13 cellular contexts compared by ENCODE assay signal in the genomic region with DNA sequence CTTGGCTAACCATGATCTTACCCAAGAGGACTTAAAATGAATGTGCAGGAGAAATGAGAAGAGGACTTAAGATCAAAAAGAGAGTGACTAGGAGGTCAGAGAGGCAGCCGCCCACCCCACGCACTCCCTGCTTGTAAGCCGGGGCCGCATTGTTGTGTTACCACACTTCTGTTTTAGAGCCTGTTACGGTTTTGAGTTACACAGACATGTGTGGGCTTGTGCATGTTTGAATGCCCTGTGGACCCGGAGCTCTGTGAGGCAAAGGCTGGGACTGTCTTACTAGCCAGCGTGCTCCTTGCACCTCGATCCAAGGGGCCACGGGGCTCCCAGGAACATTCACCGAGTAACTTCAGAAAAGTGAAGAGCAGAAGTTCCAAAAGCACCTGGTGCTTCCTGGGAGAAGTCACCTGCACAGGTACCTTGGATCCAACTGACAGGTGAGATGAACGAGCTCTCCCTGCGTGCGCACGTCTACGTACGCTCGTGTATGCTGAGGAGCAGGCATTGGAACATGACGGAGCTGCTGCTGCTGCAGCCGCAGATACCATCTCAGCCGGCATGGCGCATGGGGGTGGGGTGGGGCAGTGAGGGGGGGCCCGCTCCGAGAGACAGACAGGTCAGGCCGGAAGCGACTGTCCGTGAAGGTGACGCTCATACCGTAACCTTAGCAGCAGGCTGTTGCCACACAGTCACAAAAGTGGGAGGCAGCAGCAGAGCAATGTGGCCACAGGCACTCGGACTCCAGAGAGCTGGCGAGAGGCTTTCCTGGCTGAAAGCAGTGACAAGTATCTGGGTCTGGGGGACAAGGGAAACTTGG.
"Had no signal": no experiment of that assay in that cellular context is flagged by ENCODE, and none has a peak within 500 bp of the region (broad histone marks: within the 10 kb centered on the region; RNA-seq: fewer than 3 reads in every experiment).

No MANE protein-coding gene starts in this region.

- H3K27me3 ChIP-seq: heart left ventricle, left lung, SJSA1, upper lobe of left lung had no signal

- H3K9me3 ChIP-seq: heart left ventricle, left lung, SJSA1, upper lobe of left lung had no signal

- H3K9me3 Mint-ChIP-seq: activated naive CD8-positive, alpha-beta T cell treated with anti-CD3 and anti-CD28 coated beads, Interleukin-2, amount 50 U/mL, for 24 hours; nephron had no signal

- H3K27ac ChIP-seq: heart left ventricle, left lung, SJSA1, upper lobe of left lung had no signal

- ATAC-seq: left lung had no signal

- H3K4me3 ChIP-seq: heart left ventricle, left lung, SJSA1, upper lobe of left lung had no signal

- H3K27ac Mint-ChIP-seq: activated naive CD8-positive, alpha-beta T cell treated with anti-CD3 and anti-CD28 coated beads, Interleukin-2, amount 50 U/mL, for 24 hours; nephron had no signal

- H3K4me1 ChIP-seq: left lung, upper lobe of left lung had no signal

- H3K4me3 Mint-ChIP-seq: activated naive CD8-positive, alpha-beta T cell treated with anti-CD3 and anti-CD28 coated beads, Interleukin-2, amount 50 U/mL, for 24 hours; nephron had no signal

- H3K27me3 Mint-ChIP-seq: activated naive CD8-positive, alpha-beta T cell treated with anti-CD3 and anti-CD28 coated beads, Interleukin-2, amount 50 U/mL, for 24 hours had no signal

- H3K4me1 Mint-ChIP-seq: activated naive CD8-positive, alpha-beta T cell treated with anti-CD3 and anti-CD28 coated beads, Interleukin-2, amount 50 U/mL, for 24 hours; nephron had no signal

- DNase-seq: activated gamma-delta T cell; activated naive CD8-positive, alpha-beta T cell treated with anti-CD3 and anti-CD28 coated beads, Interleukin-2, amount 50 U/mL, for 24 hours; heart left ventricle; left lung; mesenchymal stem cell; stimulated activated CD4-positive, alpha-beta T cell treated with anti-CD3 and anti-CD28 coated beads, Interleukin-4, amount 100 ng/mL, for 24 hours had no signal

- FAIRE-seq: astrocyte, colon, endothelial cell of umbilical vein, frontal cortex had no signal
